1 cellular context compared by ENCODE assay signal in genomic region chr17:68606451-68607307, GRCh38.
A peak's percentile ranks its signal among the peaks of the same experiment; 100 is the strongest.
TF ChIP-seq lines count a peak whose summit lies in the region.

No MANE protein-coding gene starts in this region.

TF ChIP-seq in HepG2, 621 proteins besides CTCF, POLR2A, EP300 and RAD21 (continued from another document and continues in another):
- TF ChIP-seq LCORL (IDR thresholded peaks at IDR 0.05) = no peak
- peak; percentile 55; the same call in 1 of the 2 replicates for TF ChIP-seq LCORL (CRISPR knock-in tag; IDR thresholded peaks at IDR 0.05)
- TF ChIP-seq TEAD3 (CRISPR knock-in tag; optimal IDR thresholded peaks at IDR 0.05; ENCODE audit: borderline replicate concordance) = peak; percentile 50
- TF ChIP-seq NKX3-1 (CRISPR knock-in tag; IDR thresholded peaks at IDR 0.05) = no peak
- TF ChIP-seq TP53 (CRISPR knock-in tag; conservative IDR thresholded peaks at IDR 0.05) = 0 out of 2 replicates have a peak, but pooled peaks have one; percentile 30
- 0 out of 2 replicates have a peak, but pooled peaks have one; percentile 24 for TF ChIP-seq FOXJ3 (CRISPR knock-in tag; IDR thresholded peaks at IDR 0.05; ENCODE audit: borderline replicate concordance)
- TF ChIP-seq PITX1 (CRISPR knock-in tag; IDR thresholded peaks at IDR 0.05) = peak; percentile 80
- TF ChIP-seq MXD3 (CRISPR knock-in tag; IDR thresholded peaks at IDR 0.05) = 0 out of 2 replicates have a peak, but pooled peaks have one; percentile 27
- TF ChIP-seq, protein P1, sequence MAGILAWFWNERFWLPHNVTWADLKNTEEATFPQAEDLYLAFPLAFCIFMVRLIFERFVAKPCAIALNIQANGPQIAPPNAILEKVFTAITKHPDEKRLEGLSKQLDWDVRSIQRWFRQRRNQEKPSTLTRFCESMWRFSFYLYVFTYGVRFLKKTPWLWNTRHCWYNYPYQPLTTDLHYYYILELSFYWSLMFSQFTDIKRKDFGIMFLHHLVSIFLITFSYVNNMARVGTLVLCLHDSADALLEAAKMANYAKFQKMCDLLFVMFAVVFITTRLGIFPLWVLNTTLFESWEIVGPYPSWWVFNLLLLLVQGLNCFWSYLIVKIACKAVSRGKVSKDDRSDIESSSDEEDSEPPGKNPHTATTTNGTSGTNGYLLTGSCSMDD (CRISPR knock-in tag; IDR thresholded peaks at IDR 0.05) = no peak
- no peak for TF ChIP-seq GABPA (IDR thresholded peaks at IDR 0.05; ENCODE audit: low read depth, low read length)
- TF ChIP-seq GABPA (CRISPR knock-in tag; IDR thresholded peaks at IDR 0.05; ENCODE audit: low read depth) = 0 out of 2 replicates have a peak, but pooled peaks have one; percentile 40
- peak; percentile 66 for TF ChIP-seq GATAD2A (CRISPR knock-in tag; IDR thresholded peaks at IDR 0.05)
- no peak for TF ChIP-seq AKNA (CRISPR knock-in tag; IDR thresholded peaks at IDR 0.05; ENCODE audit: borderline replicate concordance)
- TF ChIP-seq SPEN (CRISPR knock-in tag; IDR thresholded peaks at IDR 0.05; ENCODE audit: low read depth) = 0 out of 2 replicates have a peak, but pooled peaks have one; percentile 23
- no peak for TF ChIP-seq ETV6 (CRISPR knock-in tag; conservative IDR thresholded peaks at IDR 0.05)
- TF ChIP-seq RARA (CRISPR knock-in tag; IDR thresholded peaks at IDR 0.05) = peak; percentile 95
- 0 out of 2 replicates have a peak, but pooled peaks have one; percentile 31 for TF ChIP-seq PBX2 (CRISPR knock-in tag; IDR thresholded peaks at IDR 0.05)
- TF ChIP-seq RERE (CRISPR knock-in tag; IDR thresholded peaks at IDR 0.05; ENCODE audit: low read depth) = 0 out of 2 replicates have a peak, but pooled peaks have one; percentile 41
- TF ChIP-seq SMARCE1 (IDR thresholded peaks at IDR 0.05; ENCODE audit: borderline replicate concordance) = no peak
- TF ChIP-seq MAFG (CRISPR knock-in tag; IDR thresholded peaks at IDR 0.05) = no peak
- peak; percentile 74; the same call in 1 of the 2 replicates for TF ChIP-seq ZMYM3 (CRISPR knock-in tag; IDR thresholded peaks at IDR 0.05)
- TF ChIP-seq, protein P2, sequence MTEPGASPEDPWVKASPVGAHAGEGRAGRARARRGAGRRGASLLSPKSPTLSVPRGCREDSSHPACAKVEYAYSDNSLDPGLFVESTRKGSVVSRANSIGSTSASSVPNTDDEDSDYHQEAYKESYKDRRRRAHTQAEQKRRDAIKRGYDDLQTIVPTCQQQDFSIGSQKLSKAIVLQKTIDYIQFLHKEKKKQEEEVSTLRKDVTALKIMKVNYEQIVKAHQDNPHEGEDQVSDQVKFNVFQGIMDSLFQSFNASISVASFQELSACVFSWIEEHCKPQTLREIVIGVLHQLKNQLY (CRISPR knock-in tag; IDR thresholded peaks at IDR 0.05) = peak; percentile 81
- TF ChIP-seq ZNF350 (CRISPR knock-in tag; IDR thresholded peaks at IDR 0.05; ENCODE audit: borderline replicate concordance, low read depth) = peak; percentile 44; the same call in 1 of the 2 replicates
- TF ChIP-seq HNF4A (CRISPR knock-in tag; IDR thresholded peaks at IDR 0.05) = peak; percentile 70
- no peak for TF ChIP-seq SMC3 (IDR thresholded peaks at IDR 0.05; ENCODE audit: low read length)
- peak; percentile 79 for TF ChIP-seq SAP130 (CRISPR knock-in tag; IDR thresholded peaks at IDR 0.05; ENCODE audit: low read depth)
- TF ChIP-seq, protein P3, sequence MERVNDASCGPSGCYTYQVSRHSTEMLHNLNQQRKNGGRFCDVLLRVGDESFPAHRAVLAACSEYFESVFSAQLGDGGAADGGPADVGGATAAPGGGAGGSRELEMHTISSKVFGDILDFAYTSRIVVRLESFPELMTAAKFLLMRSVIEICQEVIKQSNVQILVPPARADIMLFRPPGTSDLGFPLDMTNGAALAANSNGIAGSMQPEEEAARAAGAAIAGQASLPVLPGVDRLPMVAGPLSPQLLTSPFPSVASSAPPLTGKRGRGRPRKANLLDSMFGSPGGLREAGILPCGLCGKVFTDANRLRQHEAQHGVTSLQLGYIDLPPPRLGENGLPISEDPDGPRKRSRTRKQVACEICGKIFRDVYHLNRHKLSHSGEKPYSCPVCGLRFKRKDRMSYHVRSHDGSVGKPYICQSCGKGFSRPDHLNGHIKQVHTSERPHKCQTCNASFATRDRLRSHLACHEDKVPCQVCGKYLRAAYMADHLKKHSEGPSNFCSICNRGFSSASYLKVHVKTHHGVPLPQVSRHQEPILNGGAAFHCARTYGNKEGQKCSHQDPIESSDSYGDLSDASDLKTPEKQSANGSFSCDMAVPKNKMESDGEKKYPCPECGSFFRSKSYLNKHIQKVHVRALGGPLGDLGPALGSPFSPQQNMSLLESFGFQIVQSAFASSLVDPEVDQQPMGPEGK (CRISPR knock-in tag; IDR thresholded peaks at IDR 0.05) = peak; percentile 30; the same call in 1 of the 2 replicates
- TF ChIP-seq, protein P4, sequence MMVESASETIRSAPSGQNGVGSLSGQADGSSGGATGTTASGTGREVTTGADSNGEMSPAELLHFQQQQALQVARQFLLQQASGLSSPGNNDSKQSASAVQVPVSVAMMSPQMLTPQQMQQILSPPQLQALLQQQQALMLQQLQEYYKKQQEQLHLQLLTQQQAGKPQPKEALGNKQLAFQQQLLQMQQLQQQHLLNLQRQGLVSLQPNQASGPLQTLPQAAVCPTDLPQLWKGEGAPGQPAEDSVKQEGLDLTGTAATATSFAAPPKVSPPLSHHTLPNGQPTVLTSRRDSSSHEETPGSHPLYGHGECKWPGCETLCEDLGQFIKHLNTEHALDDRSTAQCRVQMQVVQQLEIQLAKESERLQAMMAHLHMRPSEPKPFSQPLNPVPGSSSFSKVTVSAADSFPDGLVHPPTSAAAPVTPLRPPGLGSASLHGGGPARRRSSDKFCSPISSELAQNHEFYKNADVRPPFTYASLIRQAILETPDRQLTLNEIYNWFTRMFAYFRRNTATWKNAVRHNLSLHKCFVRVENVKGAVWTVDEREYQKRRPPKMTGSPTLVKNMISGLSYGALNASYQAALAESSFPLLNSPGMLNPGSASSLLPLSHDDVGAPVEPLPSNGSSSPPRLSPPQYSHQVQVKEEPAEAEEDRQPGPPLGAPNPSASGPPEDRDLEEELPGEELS (CRISPR knock-in tag; IDR thresholded peaks at IDR 0.05) = peak; percentile 63
- peak; percentile 77; the same call in 1 of the 2 replicates for TF ChIP-seq NR2C2 (CRISPR knock-in tag; IDR thresholded peaks at IDR 0.05; ENCODE audit: borderline replicate concordance)
- peak; percentile 49; the same call in 1 of the 2 replicates for TF ChIP-seq PHF21A (CRISPR knock-in tag; IDR thresholded peaks at IDR 0.05)
- peak; percentile 62; the same call in 1 of the 2 replicates for TF ChIP-seq THRA (CRISPR knock-in tag; IDR thresholded peaks at IDR 0.05; ENCODE audit: borderline replicate concordance)
- no peak for TF ChIP-seq ZNF383 (CRISPR knock-in tag; IDR thresholded peaks at IDR 0.05; ENCODE audit: borderline replicate concordance)
- TF ChIP-seq ZNF737 (CRISPR knock-in tag; IDR thresholded peaks at IDR 0.05; ENCODE audit: borderline replicate concordance) = no peak
- TF ChIP-seq SOX6 (IDR thresholded peaks at IDR 0.05) = no peak
- TF ChIP-seq SOX6 (CRISPR knock-in tag; IDR thresholded peaks at IDR 0.05) = peak; percentile 78
- no peak for TF ChIP-seq ZNF747 (CRISPR knock-in tag; IDR thresholded peaks at IDR 0.05; ENCODE audit: borderline replicate concordance)
- peak; percentile 79 for TF ChIP-seq ZNF644 (CRISPR knock-in tag; IDR thresholded peaks at IDR 0.05; ENCODE audit: low read depth)
- TF ChIP-seq NAIF1 (CRISPR knock-in tag; IDR thresholded peaks at IDR 0.05; ENCODE audit: borderline replicate concordance) = 0 out of 2 replicates have a peak, but pooled peaks have one; percentile 54
- TF ChIP-seq MAFK (conservative IDR thresholded peaks at IDR 0.05 in 1 of 2, IDR thresholded peaks at IDR 0.05 in 1 of 2; ENCODE audit: low read length in 2 of 2) = no peak
- TF ChIP-seq RXRB (CRISPR knock-in tag; IDR thresholded peaks at IDR 0.05; ENCODE audit: borderline replicate concordance) = peak; percentile 67
- TF ChIP-seq FOXA3 (CRISPR knock-in tag; IDR thresholded peaks at IDR 0.05) = peak; percentile 67
- peak; percentile 93 for TF ChIP-seq TBX2 (CRISPR knock-in tag; IDR thresholded peaks at IDR 0.05; ENCODE audit: borderline replicate concordance)
